In genomic region chr9:126499005-126499910, GRCh38 we compare ENCODE assay signal across 8 cellular contexts.
DNase-seq lines count a peak whose midpoint lies in the region.

No MANE protein-coding gene starts in this region.

- peak overlapping the region; percentile 35 for H3K4me3 ChIP-seq in mesodermal cell (ENCODE audit: extremely low read depth, insufficient read depth, low read length, poor library complexity, severe bottlenecking)

- H3K9me3 Mint-ChIP-seq in activated CD4-positive, alpha-beta T cell treated with anti-CD3 and anti-CD28 coated beads, Interleukin-2, amount 10 ng/mL, durations not matched to agents 7 days and 5 days, result no peaks in the 10 kb centered on the region

- CTCF ChIA-PET in activated CD4-positive, alpha-beta T cell treated with anti-CD3 and anti-CD28 coated beads, Interleukin-2, amount 10 ng/mL, durations not matched to agents 7 days and 5 days (lab: Charles Lee), result interaction anchor here (0.5 to 6.2 kb wide), 18 partner anchors 8 to 889 kb away, joined by 3 to 63 read pairs (median 4); no protein-coding TSS in a partner anchor

- no peak overlapping the region for H3K27ac Mint-ChIP-seq in activated CD4-positive, alpha-beta T cell treated with anti-CD3 and anti-CD28 coated beads, Interleukin-2, amount 10 ng/mL, durations not matched to agents 7 days and 5 days

- H3K4me3 Mint-ChIP-seq in activated CD4-positive, alpha-beta T cell treated with anti-CD3 and anti-CD28 coated beads, Interleukin-2, amount 10 ng/mL, durations not matched to agents 7 days and 5 days, result peak overlapping the region; percentile 32

- DNase-seq in NCI-H1417 (lab: John Stamatoyannopoulos, UW) (peak in 2 of 3 experiments; percentile 68 to 70), NCI-H1417 treated with DMSO at 0.1 percent for 48 hours (lab: John Stamatoyannopoulos, UW) (no peak), NCI-H1694 (lab: John Stamatoyannopoulos, UW) (peak; percentile 25), superior temporal gyrus (ENCODE audit: extremely low spot score) (peak; percentile 74), globus pallidus (ENCODE audit: low spot score) (no peak)
- DNase-seq in activated CD4-positive, alpha-beta T cell treated with anti-CD3 and anti-CD28 coated beads, Interleukin-2, amount 10 ng/mL, durations not matched to agents 7 days and 5 days, result peak; percentile 31
- DNase-seq in effector CD8-positive, alpha-beta T cell (lab: John Stamatoyannopoulos, UW), result peak; percentile 15

- WGBS in mesodermal cell (ENCODE audit: insufficient coverage in 2 of 2), 2 experiments, result 7 to 8% methylated on average over 28 to 32 of the region's 46 CpGs

- no peak overlapping the region for H3K27ac ChIP-seq in mesodermal cell (ENCODE audit: low read depth, low read length, severe bottlenecking)

- H3K36me3 ChIP-seq in mesodermal cell (ENCODE audit: control insufficient read depth, insufficient read depth, low read length), result no peaks in the 10 kb centered on the region

- POLR2A ChIA-PET in activated CD4-positive, alpha-beta T cell treated with anti-CD3 and anti-CD28 coated beads, Interleukin-2, amount 10 ng/mL, durations not matched to agents 7 days and 5 days (lab: Charles Lee), result no interaction called here

- H3K9me3 ChIP-seq in mesodermal cell (ENCODE audit: control insufficient read depth, low read length), result no peaks in the 10 kb centered on the region

- peaks cover 7% of the 10 kb centered on the region for H3K4me1 Mint-ChIP-seq in activated CD4-positive, alpha-beta T cell treated with anti-CD3 and anti-CD28 coated beads, Interleukin-2, amount 10 ng/mL, durations not matched to agents 7 days and 5 days

- H3K36me3 Mint-ChIP-seq in activated CD4-positive, alpha-beta T cell treated with anti-CD3 and anti-CD28 coated beads, Interleukin-2, amount 10 ng/mL, durations not matched to agents 7 days and 5 days (ENCODE audit: low read depth), result no peaks in the 10 kb centered on the region

- peaks cover 11% of the 10 kb centered on the region for H3K4me1 ChIP-seq in mesodermal cell (ENCODE audit: control insufficient read depth, insufficient read depth, low read length, poor library complexity, severe bottlenecking)

- H3K27me3 Mint-ChIP-seq in activated CD4-positive, alpha-beta T cell treated with anti-CD3 and anti-CD28 coated beads, Interleukin-2, amount 10 ng/mL, durations not matched to agents 7 days and 5 days, result peaks cover 11% of the 10 kb centered on the region

Comparison
In these comparisons a context has a peak if more than half of its experiments do, and no peak if none do; other contexts are left out.
1. DNase-seq: peak in NCI-H1417 (2 of 3), NCI-H1694 (single experiment), activated CD4-positive, alpha-beta T cell treated with anti-CD3 and anti-CD28 coated beads, Interleukin-2, amount 10 ng/mL, durations not matched to agents 7 days and 5 days (single experiment), effector CD8-positive, alpha-beta T cell (single experiment) and superior temporal gyrus (single experiment); none in NCI-H1417 treated with DMSO at 0.1 percent for 48 hours (single experiment) and globus pallidus (single experiment).